Comparison of ENCODE assay signal across 16 cellular contexts in the genomic region with DNA sequence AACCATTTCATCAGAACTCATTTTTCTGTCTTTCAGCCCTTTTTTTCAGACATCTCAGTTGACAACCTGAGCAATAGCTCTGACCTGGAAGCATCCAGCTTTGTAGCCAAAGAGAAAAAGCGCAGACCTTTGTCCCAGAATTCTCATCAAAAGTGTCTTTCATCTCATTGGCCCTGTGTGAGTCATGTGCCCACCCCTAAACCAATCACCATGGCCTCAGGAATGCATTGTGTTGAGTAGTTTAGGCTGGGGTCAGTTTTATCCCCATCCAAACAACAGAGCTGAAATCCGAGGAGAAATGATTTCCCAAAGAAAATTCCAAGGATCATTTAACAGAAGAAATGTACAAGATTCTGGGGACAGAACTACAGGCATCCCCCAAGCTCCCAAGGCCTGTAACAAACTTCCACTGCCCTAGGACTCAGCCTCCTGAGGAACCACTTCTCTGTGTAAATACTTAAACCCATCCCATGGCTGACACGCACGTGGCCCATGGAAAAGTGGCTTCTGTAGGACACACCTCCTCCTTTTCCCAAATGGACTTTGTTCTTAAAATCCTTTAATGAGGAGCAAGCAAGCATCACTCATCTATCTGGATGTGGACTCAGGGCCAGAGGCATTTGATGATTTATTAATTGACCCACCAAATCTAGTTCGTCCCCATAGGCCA.
"Had no signal": no experiment of that assay in that cellular context is flagged by ENCODE, and none has a peak within 500 bp of the region (broad histone marks: within the 10 kb centered on the region; RNA-seq: fewer than 3 reads in every experiment).

No MANE protein-coding gene starts in this region.

- ATAC-seq: pancreas; stimulated activated effector memory CD8-positive, alpha-beta T cell treated with anti-CD3 and anti-CD28 coated beads, Interleukin-12 subunit alpha, Interleukin-12 subunit beta, amount 100 ng/mL, for 72 hours; stimulated activated naive CD8-positive, alpha-beta T cell treated with anti-CD3 and anti-CD28 coated beads, Interleukin-15, Interleukin-2, amounts not matched to agents 100 U/mL and 50 U/mL, for 24 hours; upper lobe of right lung had no signal

- DNase-seq: cortex of kidney; dorsolateral prefrontal cortex; effector memory CD4-positive, alpha-beta T cell; esophagus squamous epithelium; foreskin fibroblast; naive B cell; occipital lobe; pancreas; right cardiac atrium; stimulated activated CD4-positive, alpha-beta T cell treated with anti-CD3 and anti-CD28 coated beads, Interleukin-4, amount 100 ng/mL, for 1 hour; stimulated activated CD8-positive, alpha-beta memory T cell treated with anti-CD3 and anti-CD28 coated beads, Interleukin-4, amount 100 ng/mL, for 48 hours; stimulated activated naive CD8-positive, alpha-beta T cell treated with anti-CD3 and anti-CD28 coated beads, Interleukin-15, Interleukin-2, amounts not matched to agents 100 U/mL and 50 U/mL, for 24 hours; tibial artery; upper lobe of right lung had no signal

- H3K36me3 ChIP-seq: esophagus squamous epithelium, pancreas, suprapubic skin, tibial artery, upper lobe of right lung had no signal

- H3K27me3 ChIP-seq: esophagus squamous epithelium, pancreas, suprapubic skin, tibial artery, upper lobe of right lung had no signal

- H3K9me3 ChIP-seq: pancreas, suprapubic skin, tibial artery, upper lobe of right lung had no signal

- H3K4me3 ChIP-seq: dorsolateral prefrontal cortex, esophagus squamous epithelium, pancreas, suprapubic skin, tibial artery, upper lobe of right lung had no signal

- FAIRE-seq: pancreas had no signal

- H3K27ac ChIP-seq: dorsolateral prefrontal cortex, esophagus squamous epithelium, pancreas, suprapubic skin, tibial artery, upper lobe of right lung had no signal
